Comparison of ENCODE assay signal across 20 cellular contexts in genomic region chr10:86085686-86086085, GRCh38.
DNase-seq lines count a peak whose midpoint lies in the region; ATAC-seq and TF ChIP-seq lines count a peak whose summit lies in the region.
"Had no signal": no experiment of that assay in that cellular context is flagged by ENCODE, and none has a peak within 500 bp of the region (broad histone marks: within the 10 kb centered on the region; RNA-seq: fewer than 3 reads in every experiment).

No MANE protein-coding gene starts in this region.

- CTCF ChIA-PET in CD8-positive, alpha-beta T cell (lab: Charles Lee) = no interaction called here

- H3K36me3 Mint-ChIP-seq in H9 (ENCODE audit: insufficient read depth in 1 of 3, low read depth in 3 of 3) = no peaks in the 10 kb centered on the region; a peak in 1 of 7 replicates
- H3K36me3 Mint-ChIP-seq in chondrocyte (ENCODE audit: low read depth) = no peaks in the 10 kb centered on the region
- H3K36me3 Mint-ChIP-seq in CD8-positive, alpha-beta T cell = no peaks in the 10 kb centered on the region
- H3K36me3 Mint-ChIP-seq: CD4-positive, CD25-positive, alpha-beta regulatory T cell; IgD-negative memory B cell had no signal

- no peak overlapping the region for H2BK5ac ChIP-seq in H9 (ENCODE audit: insufficient read length, low read length)

- no peak overlapping the region for H3K14ac ChIP-seq in H9 (ENCODE audit: insufficient read depth, low read length)

- H3K4me3 Mint-ChIP-seq in H9 = no peak overlapping the region
- no peak overlapping the region for H3K4me3 Mint-ChIP-seq in chondrocyte (ENCODE audit: unreplicated experiment)
- no peak overlapping the region for H3K4me3 Mint-ChIP-seq in CD8-positive, alpha-beta T cell
- H3K4me3 Mint-ChIP-seq: CD4-positive, CD25-positive, alpha-beta regulatory T cell; IgD-negative memory B cell had no signal

- H3K56ac ChIP-seq in H9 (ENCODE audit: insufficient read length, low read depth, low read length) = no peak overlapping the region

- no peak for ATAC-seq in GM18873 (IDR thresholded peaks at IDR 0.05; ENCODE audit: low FRiP score, unreplicated experiment)
- ATAC-seq in CD8-positive, alpha-beta T cell = no peak

- H3K36me3 ChIP-seq in stomach = no peaks in the 10 kb centered on the region
- no peaks in the 10 kb centered on the region for H3K36me3 ChIP-seq in CD8-positive, alpha-beta T cell (ENCODE audit: insufficient read depth, low read length)
- H3K36me3 ChIP-seq: BLaER1 had no signal

- no peaks in the 10 kb centered on the region for H4K20me1 ChIP-seq in H9 (ENCODE audit: control insufficient read depth, insufficient read depth, insufficient read length)
- H4K20me1 ChIP-seq: BLaER1 had no signal

- intact Hi-C loops in stomach (cut with DNase I; ENCODE audit: low total_unique reads) = no loop called here
- intact Hi-C loops in CD8-positive, alpha-beta T cell (cut with DNase I, micrococcal nuclease) = no loop called here

- no peaks in the 10 kb centered on the region for H3K79me1 ChIP-seq in H9 (ENCODE audit: insufficient read depth, low read depth, low read length, poor library complexity, severe bottlenecking)

- peak; percentile 8 for DNase-seq in H9
- DNase-seq in chondrocyte (ENCODE audit: low spot score) = peak; percentile 44
- peak; percentile 51 for DNase-seq in mesenteric fat pad (ENCODE audit: low spot score)
- DNase-seq in stomach = peak; percentile 7
- DNase-seq in CD8-positive, alpha-beta T cell = no peak
- no peak for DNase-seq in SHP77 (lab: John Stamatoyannopoulos, UW)
- DNase-seq: CD4-positive, CD25-positive, alpha-beta regulatory T cell; MM.1S; NCI-H2029; NCI-H446 treated with DMSO at 0.1 percent for 48 hours; NCI-H526; NCI-H82; RPMI8226; SIG-M5 had no signal

- H2BK15ac ChIP-seq in H9 (ENCODE audit: low read depth, low read length) = no peak overlapping the region

- no peak overlapping the region for H3K18ac ChIP-seq in H9 (ENCODE audit: insufficient read length, low read depth, low read length)

- TF ChIP-seq CTCF in H9 (conservative IDR thresholded peaks at IDR 0.05) (no peak), chondrocyte (IDR thresholded peaks at IDR 0.05) (no peak), stomach (IDR thresholded peaks at IDR 0.05) (no peak)
- no peak for TF ChIP-seq CTCF in CD8-positive, alpha-beta T cell (IDR thresholded peaks at IDR 0.05)

- no peak for TF ChIP-seq EP300 in stomach (IDR thresholded peaks at IDR 0.05)

- peak overlapping the region in 1 of 3 experiments; percentile 76; a peak in 1 of 7 replicates for H3K27ac Mint-ChIP-seq in H9
- no peak overlapping the region for H3K27ac Mint-ChIP-seq in chondrocyte (ENCODE audit: unreplicated experiment)
- no peak overlapping the region for H3K27ac Mint-ChIP-seq in CD8-positive, alpha-beta T cell
- H3K27ac Mint-ChIP-seq: CD4-positive, CD25-positive, alpha-beta regulatory T cell; IgD-negative memory B cell had no signal

- H4K5ac ChIP-seq in H9 (ENCODE audit: insufficient read length, low read depth, low read length) = no peak overlapping the region

- no peak overlapping the region for H3K4ac ChIP-seq in H9 (ENCODE audit: low read depth, low read length)

- no peak overlapping the region for H2BK12ac ChIP-seq in H9 (ENCODE audit: insufficient read length, low read depth, low read length)

- H2BK120ac ChIP-seq in H9 (ENCODE audit: low read depth, low read length, poor library complexity, severe bottlenecking) = no peak overlapping the region

- H3K23me2 ChIP-seq in H9 (ENCODE audit: insufficient read length, low read depth, low read length, poor library complexity, severe bottlenecking) = no peaks in the 10 kb centered on the region

- H3K27me3 Mint-ChIP-seq in H9 (ENCODE audit: low read depth) (peaks cover 7% of the 10 kb centered on the region; the same call in 1 of the 2 replicates), chondrocyte (ENCODE audit: low read depth) (peaks cover 15% of the 10 kb centered on the region)
- H3K27me3 Mint-ChIP-seq in CD8-positive, alpha-beta T cell (ENCODE audit: low read depth) = peaks cover 26% of the 10 kb centered on the region

- H3T11ph ChIP-seq in H9 (ENCODE audit: low read length) = no peak overlapping the region

- H3K9me3 ChIP-seq in H9 (ENCODE audit: control insufficient read depth, low read depth, low read length) (no peaks in the 10 kb centered on the region), stomach (no peaks in the 10 kb centered on the region)
- no peaks in the 10 kb centered on the region for H3K9me3 ChIP-seq in CD8-positive, alpha-beta T cell (ENCODE audit: low read length)
- H3K9me3 ChIP-seq: BLaER1 had no signal

- H3K9me3 Mint-ChIP-seq in H9 (no peaks in the 10 kb centered on the region), chondrocyte (ENCODE audit: low read depth) (no peaks in the 10 kb centered on the region)
- H3K9me3 Mint-ChIP-seq in CD8-positive, alpha-beta T cell = no peaks in the 10 kb centered on the region
- H3K9me3 Mint-ChIP-seq: IgD-negative memory B cell had no signal

- no peak overlapping the region for H2AFZ ChIP-seq in H9 (ENCODE audit: low read length)

- H3K23ac ChIP-seq in H9 (ENCODE audit: insufficient read length, low read depth, low read length) = no peak overlapping the region

- POLR2A ChIA-PET in CD8-positive, alpha-beta T cell (lab: Charles Lee) = no interaction called here

- H4K91ac ChIP-seq in H9 (ENCODE audit: insufficient read length, low read depth, low read length) = no peak overlapping the region

- H2AK5ac ChIP-seq in H9 (ENCODE audit: insufficient read length, low read length) = no peak overlapping the region

- no peak overlapping the region for H3K4me2 ChIP-seq in H9 (ENCODE audit: insufficient read depth, insufficient read length, low read length)
- H3K4me2 ChIP-seq: BLaER1, KMS-11 had no signal

- H3K79me2 ChIP-seq in H9 (ENCODE audit: insufficient read depth, low read length) = no peaks in the 10 kb centered on the region

- H3K4me1 ChIP-seq in H9 (ENCODE audit: insufficient read depth, low read length) (no peaks in the 10 kb centered on the region), stomach (no peaks in the 10 kb centered on the region)
- no peaks in the 10 kb centered on the region for H3K4me1 ChIP-seq in CD8-positive, alpha-beta T cell (ENCODE audit: insufficient read depth, low read length)
- H3K4me1 ChIP-seq: BLaER1 had no signal

- no peak overlapping the region for H4K8ac ChIP-seq in H9 (replicated peaks; ENCODE audit: insufficient read length, low read depth, low read length)

- H3K27ac ChIP-seq in H9 (ENCODE audit: insufficient read length, low read depth, low read length) = no peak overlapping the region
- no peak overlapping the region for H3K27ac ChIP-seq in stomach
- no peak overlapping the region for H3K27ac ChIP-seq in CD8-positive, alpha-beta T cell (ENCODE audit: low read depth, low read length)
- H3K27ac ChIP-seq: BLaER1, HL-60, KMS-11, SK-N-MC had no signal

- peaks cover 3 to 4% of the 10 kb centered on the region in 2 experiments for H3K4me1 Mint-ChIP-seq in H9
- H3K4me1 Mint-ChIP-seq in chondrocyte (ENCODE audit: low read depth) = no peaks in the 10 kb centered on the region
- H3K4me1 Mint-ChIP-seq in CD8-positive, alpha-beta T cell (ENCODE audit: low read depth) = no peaks in the 10 kb centered on the region
- H3K4me1 Mint-ChIP-seq: CD4-positive, CD25-positive, alpha-beta regulatory T cell had no signal

- H3K9ac ChIP-seq in H9 (ENCODE audit: extremely low read depth, insufficient read length, low read length) = no peak overlapping the region
- H3K9ac ChIP-seq: BLaER1, KMS-11 had no signal

- WGBS in H9 (ENCODE audit: extremely low coverage, insufficient read length, low lambda C conversion rate) = no CpG with 5 or more reads among the region's 5 CpGs
- 78 to 91% (median 85%) methylated on average over 5 of the region's 5 CpGs for WGBS in stomach, 5 donors

- no peak for TF ChIP-seq POLR2A in stomach (IDR thresholded peaks at IDR 0.05)

- H2BK20ac ChIP-seq in H9 (ENCODE audit: low read depth, low read length, poor library complexity, severe bottlenecking) = no peak overlapping the region

- H3K27me3 ChIP-seq in H9 (ENCODE audit: insufficient read depth, low read length) (no peaks in the 10 kb centered on the region), stomach (peaks cover 0 to 13% (median 0%) of the 10 kb centered on the region in 3 donors)
- H3K27me3 ChIP-seq in CD8-positive, alpha-beta T cell (ENCODE audit: insufficient read depth, low read length) = no peaks in the 10 kb centered on the region
- H3K27me3 ChIP-seq: BLaER1 had no signal

- no peak overlapping the region for H3K4me3 ChIP-seq in stomach
- H3K4me3 ChIP-seq in CD8-positive, alpha-beta T cell (ENCODE audit: low read depth, low read length) = no peak overlapping the region
- H3K4me3 ChIP-seq: BLaER1, SK-N-MC had no signal

Comparison
In these comparisons a context has a peak if more than half of its experiments do, and no peak if none do; other contexts are left out.
1. DNase-seq: peak in H9 (single experiment), chondrocyte (single experiment), mesenteric fat pad (single experiment) and stomach (single experiment); none in CD8-positive, alpha-beta T cell (0 of 7) and SHP77 (0 of 2).